8 cellular contexts compared by ENCODE assay signal in genomic region chr2:152174574-152174973, GRCh38. TPM values are rescaled to one million over a fixed set of nuclear protein-coding genes. Genes with fewer than 3 reads are reported as not detected.
DNase-seq lines count a peak whose midpoint lies in the region; ATAC-seq and TF ChIP-seq lines count a peak whose summit lies in the region.

No MANE protein-coding gene starts in this region.

- H2AK5ac ChIP-seq in mesendoderm (ENCODE audit: low read length): no peak overlapping the region

- H3K23ac ChIP-seq in mesendoderm (ENCODE audit: low read length): no peak overlapping the region

- H3K4me3 ChIP-seq in mesendoderm (ENCODE audit: low read length): peak overlapping the region; percentile 87
- peak overlapping the region; percentile 68 for H3K4me3 ChIP-seq in urinary bladder (ENCODE audit: low read depth, low read length)

- no peak overlapping the region for H3K27ac ChIP-seq in mesendoderm (ENCODE audit: low read depth, low read length)
- H3K27ac ChIP-seq in urinary bladder (ENCODE audit: low read depth): no peak overlapping the region

- H3K4me2 ChIP-seq in mesendoderm (ENCODE audit: low read length): peak overlapping the region; percentile 7

- TF ChIP-seq CTCF in brain (conservative IDR thresholded peaks at IDR 0.05): no peak
- TF ChIP-seq CTCF in GM13977 (IDR thresholded peaks at IDR 0.05; ENCODE audit: extremely low read depth, insufficient read depth, missing control alignments): no peak

- H3K27ac Mint-ChIP-seq in activated naive CD4-positive, alpha-beta T cell treated with anti-CD3 and anti-CD28 coated beads, Interleukin-2, amount 50 U/mL, for 24 hours: peak overlapping the region; percentile 99
- peak overlapping the region; percentile 99 to 100 (median 100) for H3K27ac Mint-ChIP-seq in brain

- ATAC-seq in GM21367 (IDR thresholded peaks at IDR 0.05; ENCODE audit: unreplicated experiment): no peak

- H4K8ac ChIP-seq in mesendoderm (ENCODE audit: low read depth, low read length): no peak overlapping the region

- no peak overlapping the region for H2BK5ac ChIP-seq in mesendoderm (ENCODE audit: low read length)

- peak overlapping the region; percentile 97 for H3K56ac ChIP-seq in mesendoderm (ENCODE audit: low read length)

- H2BK15ac ChIP-seq in mesendoderm (replicated peaks; ENCODE audit: low read depth): no peak overlapping the region

- H3K4me1 ChIP-seq in mesendoderm (ENCODE audit: control insufficient read depth, low read depth, low read length): no peaks in the 10 kb centered on the region
- no peaks in the 10 kb centered on the region for H3K4me1 ChIP-seq in urinary bladder (ENCODE audit: insufficient read depth)

- no peaks in the 10 kb centered on the region for H3K27me3 ChIP-seq in mesendoderm (ENCODE audit: insufficient read depth, low read length, poor library complexity)

- H3K36me3 ChIP-seq in mesendoderm (ENCODE audit: control insufficient read depth, insufficient read depth, low read length) (no peaks in the 10 kb centered on the region), urinary bladder (ENCODE audit: insufficient read depth) (no peaks in the 10 kb centered on the region)

- H4K5ac ChIP-seq in mesendoderm (ENCODE audit: low read length): no peak overlapping the region

- no peak for DNase-seq in activated naive CD4-positive, alpha-beta T cell treated with Interleukin-2 at 50 U/mL for 16 hours
- no peak for DNase-seq in mesendoderm
- DNase-seq in GM13977 (ENCODE audit: low spot score): no peak
- DNase-seq in ACHN: no peak

- no peak overlapping the region for H3K4ac ChIP-seq in mesendoderm (ENCODE audit: low read depth, low read length)

- no peaks in the 10 kb centered on the region for H3K9me3 Mint-ChIP-seq in activated naive CD4-positive, alpha-beta T cell treated with anti-CD3 and anti-CD28 coated beads, Interleukin-2, amount 50 U/mL, for 24 hours
- no peaks in the 10 kb centered on the region for H3K9me3 Mint-ChIP-seq in brain

- H3K79me1 ChIP-seq in mesendoderm (ENCODE audit: low read length): peaks cover 5% of the 10 kb centered on the region

- no peak overlapping the region for H3K18ac ChIP-seq in mesendoderm (ENCODE audit: low read length)

- no peak overlapping the region for H2BK120ac ChIP-seq in mesendoderm (ENCODE audit: low read depth, low read length)

- H3K4me1 Mint-ChIP-seq in activated naive CD4-positive, alpha-beta T cell treated with anti-CD3 and anti-CD28 coated beads, Interleukin-2, amount 50 U/mL, for 24 hours: peaks cover 40% of the 10 kb centered on the region
- H3K4me1 Mint-ChIP-seq in brain: peaks cover 45% of the 10 kb centered on the region

- H3K4me3 Mint-ChIP-seq in activated naive CD4-positive, alpha-beta T cell treated with anti-CD3 and anti-CD28 coated beads, Interleukin-2, amount 50 U/mL, for 24 hours: peak overlapping the region; percentile 98
- H3K4me3 Mint-ChIP-seq in brain: peak overlapping the region; percentile 97 to 99 (median 97)

- peak overlapping the region; percentile 77 for H3K9ac ChIP-seq in mesendoderm (ENCODE audit: low read length)

- H3K79me2 ChIP-seq in mesendoderm (ENCODE audit: control insufficient read depth, insufficient read depth, low read length): peaks cover 5% of the 10 kb centered on the region

- H3K27me3 Mint-ChIP-seq in activated naive CD4-positive, alpha-beta T cell treated with anti-CD3 and anti-CD28 coated beads, Interleukin-2, amount 50 U/mL, for 24 hours: peaks cover 2% of the 10 kb centered on the region
- H3K27me3 Mint-ChIP-seq in brain: peaks cover 9% of the 10 kb centered on the region

- in situ Hi-C loops in GM13977 (cut with MboI; ENCODE audit: low pct_unique_long_range_greater_than_20kb, low sequenced_read_pairs, unreplicated experiment): no loop called here
- in situ Hi-C loops in ACHN (cut with HindIII; ENCODE audit: low pct_ligation_motif_present, low pct_unique_long_range_greater_than_20kb, low sequenced_read_pairs): no loop called here

- H3K36me3 Mint-ChIP-seq in activated naive CD4-positive, alpha-beta T cell treated with anti-CD3 and anti-CD28 coated beads, Interleukin-2, amount 50 U/mL, for 24 hours: peaks cover 4% of the 10 kb centered on the region
- peaks cover 14% of the 10 kb centered on the region for H3K36me3 Mint-ChIP-seq in brain

- no CpG with 5 or more reads among the region's 7 CpGs for WGBS in mesendoderm (ENCODE audit: extremely low coverage, insufficient coverage, low lambda C conversion rate)
- WGBS in urinary bladder: 34% methylated on average over 7 of the region's 7 CpGs

RNA-seq across cellular contexts. Expression of gene STAM2, which starts 1.0 kb away (rescaled TPM):
- polyA plus RNA-seq in brain (ENCODE audit: insufficient read depth, low read depth, low replicate concordance): 7.3 TPM
- 8.4 TPM for polyA plus RNA-seq in mesendoderm (2013, experiment 1 of 2)
- 8.8 TPM for polyA plus RNA-seq in mesendoderm (2013, experiment 2 of 2)
- 91.6 TPM for total RNA-seq in urinary bladder
- 13.6 TPM for polyA plus RNA-seq in urinary bladder
